Comparison of ENCODE assay signal across 11 cellular contexts in the genomic region with DNA sequence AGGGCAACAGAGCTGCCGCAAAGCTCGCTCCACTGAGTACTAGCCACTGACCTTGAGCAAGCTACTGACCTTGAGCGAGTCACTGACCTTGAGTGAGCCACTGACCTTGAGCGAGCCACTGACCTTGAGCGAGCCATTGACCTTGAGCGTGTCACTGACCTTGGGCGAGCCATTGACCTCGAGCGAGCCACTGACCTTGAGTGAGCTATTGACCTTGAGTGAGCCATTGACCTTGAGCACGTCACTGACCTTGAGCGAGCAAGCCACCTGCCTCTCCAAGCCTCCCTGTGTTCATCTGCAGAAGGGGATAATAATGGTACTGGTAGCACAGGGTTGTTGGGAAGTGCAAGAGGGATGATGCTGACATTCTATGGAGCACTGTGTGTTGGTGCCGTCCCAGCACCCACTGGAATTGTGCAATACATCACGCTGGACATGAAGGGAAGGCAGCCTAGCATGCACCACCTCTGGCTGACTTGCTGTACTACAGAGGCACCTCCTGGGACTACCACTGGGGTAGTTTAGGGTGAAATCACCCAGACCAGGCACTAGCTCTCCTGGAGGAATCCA.
A peak's percentile ranks its signal among the peaks of the same experiment; 100 is the strongest.
DNase-seq lines count a peak whose midpoint lies in the region; ATAC-seq lines count a peak whose summit lies in the region.
"Had no signal": no experiment of that assay in that cellular context is flagged by ENCODE, and none has a peak within 500 bp of the region (broad histone marks: within the 10 kb centered on the region; RNA-seq: fewer than 3 reads in every experiment).

No MANE protein-coding gene starts in this region.

- H3K27me3 ChIP-seq in GM23248 (replicated peaks; ENCODE audit: insufficient read depth), result peaks cover 18% of the 10 kb centered on the region

- 77 to 79% methylated on average over 13 of the region's 13 CpGs for WGBS in GM23248 (ENCODE audit: low coverage in 1 of 2, low lambda C conversion rate in 2 of 2, missing lambda C conversion rate in 2 of 2), 2 experiments

- H2AFZ ChIP-seq in GM23248, result no peak overlapping the region

- H3K79me2 ChIP-seq in GM23248 (ENCODE audit: insufficient read depth), result no peaks in the 10 kb centered on the region

- ATAC-seq in GM19328 (IDR thresholded peaks at IDR 0.05; ENCODE audit: unreplicated experiment), result no peak
- no peak for ATAC-seq in GM18520 (IDR thresholded peaks at IDR 0.05; ENCODE audit: unreplicated experiment)
- ATAC-seq: heart left ventricle had no signal

- H3F3A ChIP-seq in GM23248 (ENCODE audit: insufficient read depth), result no peaks in the 10 kb centered on the region

- in situ Hi-C loops in ACHN (cut with HindIII; ENCODE audit: low pct_ligation_motif_present, low pct_unique_long_range_greater_than_20kb, low sequenced_read_pairs), result no loop called here
- in situ Hi-C loops in GM23248 (cut with MboI), result no loop called here

- H3K9me3 ChIP-seq in GM23248 (ENCODE audit: low read depth), result no peaks in the 10 kb centered on the region
- H3K9me3 ChIP-seq: heart left ventricle had no signal

- peak; percentile 25 for DNase-seq in ACHN
- peak; percentile 29 for DNase-seq in GM23248
- DNase-seq in RPMI8226, result peak; percentile 39
- peak; percentile 33 for DNase-seq in germinal center (ENCODE audit: low spot score)
- DNase-seq in NCI-H524 treated with DMSO at 0.1 percent for 48 hours (lab: John Stamatoyannopoulos, UW), result no peak
- DNase-seq in dermis blood vessel endothelial cell, result no peak
- DNase-seq: activated T-cell treated with anti-CD3 and anti-CD28 coated beads, Interleukin-2, amount 50 U/mL, for 48 hours; NCI-H446 treated with DMSO at 0.1 percent for 48 hours had no signal

- no peaks in the 10 kb centered on the region for H3K4me1 ChIP-seq in GM23248 (ENCODE audit: insufficient read depth)

- no peaks in the 10 kb centered on the region for H4K20me1 ChIP-seq in GM23248 (ENCODE audit: insufficient read depth)

- no peak overlapping the region for H3K27ac ChIP-seq in GM23248
- H3K27ac ChIP-seq: heart left ventricle had no signal

- no peak overlapping the region for H3K4me2 ChIP-seq in GM23248 (ENCODE audit: unreplicated experiment)

- H3K4me3 ChIP-seq in GM23248, result no peak overlapping the region
- H3K4me3 ChIP-seq: heart left ventricle had no signal

- no peak overlapping the region for H3K9ac ChIP-seq in GM23248

- H3K36me3 ChIP-seq in GM23248 (ENCODE audit: low read depth), result no peaks in the 10 kb centered on the region
- H3K36me3 ChIP-seq: heart left ventricle had no signal

- no peaks in the 10 kb centered on the region for H3K9me2 ChIP-seq in GM23248 (ENCODE audit: insufficient read depth)

Comparison
In these comparisons a context has a peak if more than half of its experiments do, and no peak if none do; other contexts are left out.
1. DNase-seq: peak in ACHN (single experiment), GM23248 (single experiment), RPMI8226 (single experiment) and germinal center (single experiment); none in NCI-H524 treated with DMSO at 0.1 percent for 48 hours (single experiment) and dermis blood vessel endothelial cell (single experiment).